ENCODE assay signal across 19 cellular contexts in genomic region chr11:351411-351810, GRCh38. TPM values are rescaled to one million over a fixed set of nuclear protein-coding genes. Genes with fewer than 3 reads are reported as not detected.
DNase-seq lines count a peak whose midpoint lies in the region; ATAC-seq and TF ChIP-seq lines count a peak whose summit lies in the region.
"Had no signal": no experiment of that assay in that cellular context is flagged by ENCODE, and none has a peak within 500 bp of the region (broad histone marks: within the 10 kb centered on the region; RNA-seq: fewer than 3 reads in every experiment).

No MANE protein-coding gene starts in this region.

- H2AFZ ChIP-seq in Loucy (ENCODE audit: low read length) = no peak overlapping the region

- CTCF ChIA-PET in CD4-positive, alpha-beta T cell (lab: Charles Lee) = no interaction called here

- H3K36me3 ChIP-seq in Loucy (ENCODE audit: insufficient read depth, low read length) (no peaks in the 10 kb centered on the region), right lobe of liver (no peaks in the 10 kb centered on the region)
- H3K36me3 ChIP-seq: heart left ventricle, transverse colon had no signal

- WGBS in right lobe of liver (ENCODE audit: insufficient coverage, low coverage, low lambda C conversion rate, missing lambda C conversion rate) = 97% methylated on average over 11 of the region's 14 CpGs

- POLR2A ChIA-PET in CD4-positive, alpha-beta T cell (lab: Charles Lee) = interaction anchor here (1.4 kb wide), 1 partner anchor 11 kb away, joined by 3 read pairs; no protein-coding TSS in a partner anchor

- peak overlapping the region; percentile 28 for H3K27ac Mint-ChIP-seq in CD4-positive, alpha-beta T cell
- H3K27ac Mint-ChIP-seq in effector memory CD8-positive, alpha-beta T cell = peak overlapping the region; percentile 50 to 83

- H3K9ac ChIP-seq in Loucy (ENCODE audit: low read depth, low read length, poor library complexity, severe bottlenecking) = peak overlapping the region; percentile 96

- no peaks in the 10 kb centered on the region for H3K9me3 Mint-ChIP-seq in CD4-positive, alpha-beta T cell
- H3K9me3 Mint-ChIP-seq in effector memory CD8-positive, alpha-beta T cell = no peaks in the 10 kb centered on the region

- no peaks in the 10 kb centered on the region for H3K27me3 ChIP-seq in CD4-positive, alpha-beta T cell (ENCODE audit: control insufficient read depth, insufficient read depth, low read length)
- H3K27me3 ChIP-seq in Loucy (ENCODE audit: insufficient read depth, low read length, poor library complexity, severe bottlenecking) (no peaks in the 10 kb centered on the region), right lobe of liver (no peaks in the 10 kb centered on the region)
- H3K27me3 ChIP-seq: heart left ventricle, transverse colon had no signal

- H3K4me3 ChIP-seq in Loucy (ENCODE audit: low read length, poor library complexity, severe bottlenecking) = peak overlapping the region; percentile 69
- H3K4me3 ChIP-seq in right lobe of liver = no peak overlapping the region
- H3K4me3 ChIP-seq: heart left ventricle, transverse colon had no signal

- H3K4me1 ChIP-seq in Loucy (ENCODE audit: insufficient read depth, low read length, poor library complexity, severe bottlenecking) (peaks cover 68% of the 10 kb centered on the region), right lobe of liver (peaks cover 3 to 34% (median 14%) of the 10 kb centered on the region in 4 donors)

- ATAC-seq in CD4-positive, alpha-beta T cell (ENCODE audit: poor library complexity) = no peak
- ATAC-seq in effector memory CD8-positive, alpha-beta T cell (replicated peaks) = no peak
- ATAC-seq in sciatic nerve = no peak
- ATAC-seq in right lobe of liver = no peak
- ATAC-seq in HG02870 (IDR thresholded peaks at IDR 0.05; ENCODE audit: unreplicated experiment) = no peak
- ATAC-seq: heart left ventricle had no signal

- no peak for DNase-seq in CD4-positive, alpha-beta T cell
- DNase-seq in effector memory CD8-positive, alpha-beta T cell = no peak
- DNase-seq in sciatic nerve (ENCODE audit: low spot score) = peak; percentile 56
- DNase-seq in NCI-H1048 (lab: John Stamatoyannopoulos, UW) = no peak
- DNase-seq in right lobe of liver = no peak
- DNase-seq in SK-N-DZ (ENCODE audit: low spot score) = no peak
- DNase-seq: activated CD4-positive, alpha-beta T cell treated with anti-CD3 and anti-CD28 coated beads for 4 hours; DMS 273 treated with DMSO at 0.1 percent for 48 hours; kidney glomerular epithelial cell; NCI-H2107; NCI-H82; SIG-M5; stimulated activated CD4-positive, alpha-beta T cell treated with anti-CD3 and anti-CD28 coated beads, Interleukin-1b, Interleukin-23, amount 100 ng/mL, for 48 hours; T-helper 9 cell; transverse colon had no signal

- H4K20me1 ChIP-seq in Loucy (ENCODE audit: insufficient read depth, low read length, poor library complexity, severe bottlenecking) = no peaks in the 10 kb centered on the region

- H3F3A ChIP-seq in Loucy (ENCODE audit: low read depth) = peaks cover 26% of the 10 kb centered on the region

- no peak overlapping the region for H3K4me3 Mint-ChIP-seq in CD4-positive, alpha-beta T cell
- peak overlapping the region in 1 of 2 donors; percentile 18 for H3K4me3 Mint-ChIP-seq in effector memory CD8-positive, alpha-beta T cell

- no peak for TF ChIP-seq CTCF in CD4-positive, alpha-beta T cell (IDR thresholded peaks at IDR 0.05)
- no peak for TF ChIP-seq CTCF in Loucy (conservative IDR thresholded peaks at IDR 0.05; ENCODE audit: low read length)
- TF ChIP-seq CTCF in right lobe of liver (IDR thresholded peaks at IDR 0.05) = no peak

- no peaks in the 10 kb centered on the region for H3K9me2 ChIP-seq in Loucy (replicated peaks; ENCODE audit: low read depth, low read length)

- H3K27ac ChIP-seq in CD4-positive, alpha-beta T cell (ENCODE audit: low read depth, low read length) = no peak overlapping the region
- peak overlapping the region in 1 of 3 donors; percentile 14 for H3K27ac ChIP-seq in right lobe of liver

- H3K4me2 ChIP-seq in Loucy (ENCODE audit: low read depth, low read length, poor library complexity, severe bottlenecking) = peak overlapping the region; percentile 90

- intact Hi-C loops in CD4-positive, alpha-beta T cell (cut with DNase I, micrococcal nuclease) = loop anchor here in 1 of 2 experiments (10.0 kb wide), 1 partner anchor 1413 kb away; the partner anchor contains the start of gene CTSD
- intact Hi-C loops in sciatic nerve (cut with DNase I) = no loop called here
- intact Hi-C loops in right lobe of liver (cut with DNase I) = no loop called here

- no peaks in the 10 kb centered on the region for H3K9me3 ChIP-seq in CD4-positive, alpha-beta T cell (ENCODE audit: control insufficient read depth, low read length)
- H3K9me3 ChIP-seq in Loucy (ENCODE audit: insufficient read depth, low read depth, low read length) = no peaks in the 10 kb centered on the region
- no peaks in the 10 kb centered on the region for H3K9me3 ChIP-seq in right lobe of liver
- H3K9me3 ChIP-seq: heart left ventricle, transverse colon had no signal

- no peaks in the 10 kb centered on the region for H3K36me3 Mint-ChIP-seq in CD4-positive, alpha-beta T cell (ENCODE audit: low read depth)
- H3K36me3 Mint-ChIP-seq in effector memory CD8-positive, alpha-beta T cell (ENCODE audit: insufficient read depth) = peaks cover 14% of the 10 kb centered on the region

- peaks cover 50% of the 10 kb centered on the region for H3K4me1 Mint-ChIP-seq in CD4-positive, alpha-beta T cell (ENCODE audit: low read depth)
- peaks cover 38 to 39% of the 10 kb centered on the region in 2 donors for H3K4me1 Mint-ChIP-seq in effector memory CD8-positive, alpha-beta T cell (ENCODE audit: low read depth in 2 of 2)

- no peak for TF ChIP-seq POLR2A in right lobe of liver (IDR thresholded peaks at IDR 0.05)

- H3K79me2 ChIP-seq in Loucy (ENCODE audit: insufficient read depth, low read length) = peaks cover 12% of the 10 kb centered on the region; the same call in 1 of the 2 replicates

- no peaks in the 10 kb centered on the region for H3K27me3 Mint-ChIP-seq in CD4-positive, alpha-beta T cell
- H3K27me3 Mint-ChIP-seq in effector memory CD8-positive, alpha-beta T cell = no peaks in the 10 kb centered on the region

RNA-seq across cellular contexts. Expression of gene B4GALNT4, which starts 17.9 kb away (rescaled TPM):
- 1 to 10 TPM; 4.2 to 6.0 TPM for total RNA-seq in CD4-positive, alpha-beta T cell
- total RNA-seq in sciatic nerve (32.2 TPM), right lobe of liver (under 1 TPM in 2 of 6 experiments, not detected in 4; 0.05 to 0.07 TPM)
- 98.6 and 101 TPM in 2 replicates for polyA plus RNA-seq in SK-N-DZ (2014; cell fraction: cytosol; rRNA removed)
- polyA plus RNA-seq in SK-N-DZ (2014; cell fraction: nucleus; rRNA removed) = 768 and 918 TPM in 2 replicates
- total RNA-seq: HT-29 had no signal

RNA-seq across cellular contexts. Expression of gene IFITM3, which starts 30.8 kb away (rescaled TPM):
- total RNA-seq in CD4-positive, alpha-beta T cell = 10 to 100 TPM; 15.9 to 20.1 TPM
- 1,044 TPM for total RNA-seq in sciatic nerve
- total RNA-seq in right lobe of liver = 1,000 to 10,000 TPM in 1 of 6 experiments, 100 to 1,000 TPM in 5; 445 to 1,124 (median 694) TPM
- not detected in 2 replicates for polyA plus RNA-seq in SK-N-DZ (2014; cell fraction: cytosol; rRNA removed)
- not detected in 2 replicates for polyA plus RNA-seq in SK-N-DZ (2014; cell fraction: nucleus; rRNA removed)

RNA-seq across cellular contexts. Expression of gene IFITM1, which starts 37.6 kb away (rescaled TPM):
- 100 to 1,000 TPM; 286 to 306 TPM for total RNA-seq in CD4-positive, alpha-beta T cell
- total RNA-seq in sciatic nerve (344 TPM), right lobe of liver (100 to 1,000 TPM in 2 of 6 experiments, 10 to 100 TPM in 4; 15.7 to 159 (median 72.5) TPM)
- polyA plus RNA-seq in SK-N-DZ (2014; cell fraction: cytosol; rRNA removed) = not detected in 2 replicates
- not detected in 2 replicates for polyA plus RNA-seq in SK-N-DZ (2014; cell fraction: nucleus; rRNA removed)

RNA-seq across cellular contexts. Expression of gene PKP3, which starts 42.6 kb away (rescaled TPM):
- total RNA-seq in CD4-positive, alpha-beta T cell = under 1 TPM in 1 of 2 experiments, not detected in 1; 0.60 TPM
- total RNA-seq in sciatic nerve = 0.49 TPM
- total RNA-seq in right lobe of liver = 1 to 10 TPM in 1 of 6 experiments, under 1 TPM in 2, not detected in 3; 0.43 to 1.5 (median 0.47) TPM
- polyA plus RNA-seq in SK-N-DZ (2014; cell fraction: cytosol; rRNA removed) = 1.7 and 3.2 TPM in 2 replicates
- polyA plus RNA-seq in SK-N-DZ (2014; cell fraction: nucleus; rRNA removed) = 9.4 and 10.9 TPM in 2 replicates

RNA-seq across cellular contexts. Expression of gene IFITM2, which starts 43.8 kb away (rescaled TPM):
- 100 to 1,000 TPM; 364 to 383 TPM for total RNA-seq in CD4-positive, alpha-beta T cell
- total RNA-seq in sciatic nerve (853 TPM), right lobe of liver (100 to 1,000 TPM; 157 to 624 (median 390) TPM)
- polyA plus RNA-seq in SK-N-DZ (2014; cell fraction: cytosol; rRNA removed) = 0.24 TPM in 1 of 2 replicates, not detected in the other
- not detected in 2 replicates for polyA plus RNA-seq in SK-N-DZ (2014; cell fraction: nucleus; rRNA removed)

Comparison
In these comparisons a context has a peak if more than half of its experiments do, and no peak if none do; other contexts are left out.
1. RNA of gene B4GALNT4, which starts 17.9 kb away (total RNA-seq): 32.2 TPM in sciatic nerve (single experiment) and 4.2 to 6.0 TPM in CD4-positive, alpha-beta T cell; 0.05 to 0.07 TPM in right lobe of liver; every median in the first group is over 4 times any median in the second.
2. RNA of gene IFITM3, which starts 30.8 kb away (total RNA-seq): 1,044 TPM in sciatic nerve (single experiment) and 445 to 1,124 TPM in right lobe of liver; 15.9 to 20.1 TPM in CD4-positive, alpha-beta T cell; every median in the first group is over 10 times any median in the second.